1 cellular context compared by ENCODE assay signal in the genomic region with DNA sequence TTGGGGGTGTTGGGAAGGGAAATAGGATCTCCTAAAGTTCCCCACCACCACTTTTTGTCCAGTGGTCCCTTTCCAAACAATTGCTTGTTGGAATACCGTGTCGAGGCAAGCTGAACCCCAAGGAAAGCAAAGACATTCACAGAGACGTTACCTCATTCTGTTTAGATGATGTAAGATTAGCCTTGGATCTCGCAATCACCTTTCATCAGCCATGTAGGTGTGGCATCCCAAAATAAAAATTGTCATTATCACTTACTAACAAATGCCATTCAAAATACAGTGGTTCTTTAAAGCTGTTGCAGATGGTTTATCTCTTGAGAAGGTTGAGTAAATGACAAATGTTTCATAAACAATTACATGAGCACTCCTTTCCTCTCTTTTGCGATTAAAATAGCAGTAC.
TF ChIP-seq lines count a peak whose summit lies in the region.

No MANE protein-coding gene starts in this region.

TF ChIP-seq in HEK293, 187 proteins besides CTCF, POLR2A, EP300 and RAD21 (continued from another document):
- TF ChIP-seq OVOL3 (tag by site-specific recombination; IDR thresholded peaks at IDR 0.05) = no peak
- TF ChIP-seq, protein P1, sequence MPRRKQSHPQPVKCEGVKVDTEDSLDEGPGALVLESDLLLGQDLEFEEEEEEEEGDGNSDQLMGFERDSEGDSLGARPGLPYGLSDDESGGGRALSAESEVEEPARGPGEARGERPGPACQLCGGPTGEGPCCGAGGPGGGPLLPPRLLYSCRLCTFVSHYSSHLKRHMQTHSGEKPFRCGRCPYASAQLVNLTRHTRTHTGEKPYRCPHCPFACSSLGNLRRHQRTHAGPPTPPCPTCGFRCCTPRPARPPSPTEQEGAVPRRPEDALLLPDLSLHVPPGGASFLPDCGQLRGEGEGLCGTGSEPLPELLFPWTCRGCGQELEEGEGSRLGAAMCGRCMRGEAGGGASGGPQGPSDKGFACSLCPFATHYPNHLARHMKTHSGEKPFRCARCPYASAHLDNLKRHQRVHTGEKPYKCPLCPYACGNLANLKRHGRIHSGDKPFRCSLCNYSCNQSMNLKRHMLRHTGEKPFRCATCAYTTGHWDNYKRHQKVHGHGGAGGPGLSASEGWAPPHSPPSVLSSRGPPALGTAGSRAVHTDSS (tag by site-specific recombination; IDR thresholded peaks at IDR 0.05) = 0 out of 2 replicates have a peak, but pooled peaks have one; percentile 15
- TF ChIP-seq, protein P2, sequence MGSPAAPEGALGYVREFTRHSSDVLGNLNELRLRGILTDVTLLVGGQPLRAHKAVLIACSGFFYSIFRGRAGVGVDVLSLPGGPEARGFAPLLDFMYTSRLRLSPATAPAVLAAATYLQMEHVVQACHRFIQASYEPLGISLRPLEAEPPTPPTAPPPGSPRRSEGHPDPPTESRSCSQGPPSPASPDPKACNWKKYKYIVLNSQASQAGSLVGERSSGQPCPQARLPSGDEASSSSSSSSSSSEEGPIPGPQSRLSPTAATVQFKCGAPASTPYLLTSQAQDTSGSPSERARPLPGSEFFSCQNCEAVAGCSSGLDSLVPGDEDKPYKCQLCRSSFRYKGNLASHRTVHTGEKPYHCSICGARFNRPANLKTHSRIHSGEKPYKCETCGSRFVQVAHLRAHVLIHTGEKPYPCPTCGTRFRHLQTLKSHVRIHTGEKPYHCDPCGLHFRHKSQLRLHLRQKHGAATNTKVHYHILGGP (tag by site-specific recombination; IDR thresholded peaks at IDR 0.05) = 0 out of 2 replicates have a peak, but pooled peaks have one; percentile 8
- peak; percentile 19; the same call in 1 of the 2 replicates for TF ChIP-seq ZBTB21 (tag by site-specific recombination; IDR thresholded peaks at IDR 0.05)
- TF ChIP-seq ZNF692 (tag by site-specific recombination; IDR thresholded peaks at IDR 0.05) = no peak
- no peak for TF ChIP-seq ZNF768 (tag by site-specific recombination; IDR thresholded peaks at IDR 0.05)
- no peak for TF ChIP-seq ZNF777 (tag by site-specific recombination; IDR thresholded peaks at IDR 0.05; ENCODE audit: borderline replicate concordance)
- TF ChIP-seq REPIN1 (tag by site-specific recombination; IDR thresholded peaks at IDR 0.05; ENCODE audit: low read depth) = no peak
- TF ChIP-seq, protein P3, sequence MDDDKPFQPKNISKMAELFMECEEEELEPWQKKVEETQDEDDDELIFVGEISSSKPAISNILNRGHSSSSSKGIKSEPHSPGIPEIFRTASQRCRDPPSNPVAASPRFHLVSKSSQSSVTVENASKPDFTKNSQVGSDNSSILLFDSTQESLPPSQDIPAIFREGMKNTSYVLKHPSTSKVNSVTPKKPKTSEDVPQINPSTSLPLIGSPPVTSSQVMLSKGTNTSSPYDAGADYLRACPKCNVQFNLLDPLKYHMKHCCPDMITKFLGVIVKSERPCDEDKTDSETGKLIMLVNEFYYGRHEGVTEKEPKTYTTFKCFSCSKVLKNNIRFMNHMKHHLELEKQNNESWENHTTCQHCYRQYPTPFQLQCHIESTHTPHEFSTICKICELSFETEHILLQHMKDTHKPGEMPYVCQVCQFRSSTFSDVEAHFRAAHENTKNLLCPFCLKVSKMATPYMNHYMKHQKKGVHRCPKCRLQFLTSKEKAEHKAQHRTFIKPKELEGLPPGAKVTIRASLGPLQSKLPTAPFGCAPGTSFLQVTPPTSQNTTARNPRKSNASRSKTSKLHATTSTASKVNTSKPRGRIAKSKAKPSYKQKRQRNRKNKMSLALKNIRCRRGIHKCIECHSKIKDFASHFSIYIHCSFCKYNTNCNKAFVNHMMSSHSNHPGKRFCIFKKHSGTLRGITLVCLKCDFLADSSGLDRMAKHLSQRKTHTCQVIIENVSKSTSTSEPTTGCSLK (tag by site-specific recombination; IDR thresholded peaks at IDR 0.05) = no peak
- TF ChIP-seq, protein P4, sequence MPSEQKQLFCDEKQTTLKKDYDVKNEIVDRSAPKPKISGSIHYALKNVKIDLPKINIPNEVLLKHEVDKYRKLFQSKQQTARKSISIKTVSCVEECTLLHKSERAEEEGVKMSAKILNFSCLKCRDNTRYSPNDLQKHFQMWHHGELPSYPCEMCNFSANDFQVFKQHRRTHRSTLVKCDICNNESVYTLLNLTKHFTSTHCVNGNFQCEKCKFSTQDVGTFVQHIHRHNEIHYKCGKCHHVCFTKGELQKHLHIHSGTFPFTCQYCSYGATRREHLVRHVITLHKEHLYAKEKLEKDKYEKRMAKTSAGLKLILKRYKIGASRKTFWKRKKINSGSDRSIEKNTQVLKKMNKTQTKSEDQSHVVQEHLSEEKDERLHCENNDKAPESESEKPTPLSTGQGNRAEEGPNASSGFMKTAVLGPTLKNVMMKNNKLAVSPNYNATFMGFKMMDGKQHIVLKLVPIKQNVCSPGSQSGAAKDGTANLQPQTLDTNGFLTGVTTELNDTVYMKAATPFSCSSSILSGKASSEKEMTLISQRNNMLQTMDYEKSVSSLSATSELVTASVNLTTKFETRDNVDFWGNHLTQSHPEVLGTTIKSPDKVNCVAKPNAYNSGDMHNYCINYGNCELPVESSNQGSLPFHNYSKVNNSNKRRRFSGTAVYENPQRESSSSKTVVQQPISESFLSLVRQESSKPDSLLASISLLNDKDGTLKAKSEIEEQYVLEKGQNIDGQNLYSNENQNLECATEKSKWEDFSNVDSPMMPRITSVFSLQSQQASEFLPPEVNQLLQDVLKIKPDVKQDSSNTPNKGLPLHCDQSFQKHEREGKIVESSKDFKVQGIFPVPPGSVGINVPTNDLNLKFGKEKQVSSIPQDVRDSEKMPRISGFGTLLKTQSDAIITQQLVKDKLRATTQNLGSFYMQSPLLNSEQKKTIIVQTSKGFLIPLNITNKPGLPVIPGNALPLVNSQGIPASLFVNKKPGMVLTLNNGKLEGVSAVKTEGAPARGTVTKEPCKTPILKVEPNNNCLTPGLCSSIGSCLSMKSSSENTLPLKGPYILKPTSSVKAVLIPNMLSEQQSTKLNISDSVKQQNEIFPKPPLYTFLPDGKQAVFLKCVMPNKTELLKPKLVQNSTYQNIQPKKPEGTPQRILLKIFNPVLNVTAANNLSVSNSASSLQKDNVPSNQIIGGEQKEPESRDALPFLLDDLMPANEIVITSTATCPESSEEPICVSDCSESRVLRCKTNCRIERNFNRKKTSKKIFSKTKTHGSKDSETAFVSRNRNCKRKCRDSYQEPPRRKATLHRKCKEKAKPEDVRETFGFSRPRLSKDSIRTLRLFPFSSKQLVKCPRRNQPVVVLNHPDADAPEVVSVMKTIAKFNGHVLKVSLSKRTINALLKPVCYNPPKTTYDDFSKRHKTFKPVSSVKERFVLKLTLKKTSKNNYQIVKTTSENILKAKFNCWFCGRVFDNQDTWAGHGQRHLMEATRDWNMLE (tag by site-specific recombination; conservative IDR thresholded peaks at IDR 0.05; ENCODE audit: low read depth) = 0 out of 2 replicates have a peak, but pooled peaks have one; percentile 25
- TF ChIP-seq ZNF529 (tag by site-specific recombination; IDR thresholded peaks at IDR 0.05; ENCODE audit: insufficient replicate concordance) = no peak
- TF ChIP-seq MZF1 (tag by site-specific recombination; IDR thresholded peaks at IDR 0.05; ENCODE audit: borderline replicate concordance) = no peak
- no peak for TF ChIP-seq ZNF548 (tag by site-specific recombination; IDR thresholded peaks at IDR 0.05)
